ENCODE assay signal across 20 cellular contexts in the genomic region with DNA sequence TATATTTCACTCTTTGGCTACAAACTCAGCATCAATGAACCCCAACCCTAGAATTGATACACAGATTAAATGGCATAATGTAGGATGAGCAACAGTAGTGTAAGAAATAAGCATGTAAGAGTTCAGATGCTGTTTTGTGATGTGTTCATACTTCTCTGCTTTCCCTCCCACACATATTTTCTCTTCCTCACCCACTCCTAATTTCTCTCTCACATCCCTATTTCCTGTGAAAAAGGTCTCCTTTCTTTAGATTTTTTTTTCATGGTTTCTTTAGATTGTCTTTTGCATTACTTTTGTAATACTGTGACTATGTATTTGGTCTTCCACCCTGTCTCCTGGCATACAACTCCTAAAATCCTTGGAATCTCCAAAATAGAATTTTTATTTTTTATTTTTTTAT. TPM values are rescaled to one million over a fixed set of nuclear protein-coding genes. Genes with fewer than 3 reads are reported as not detected.
DNase-seq lines count a peak whose midpoint lies in the region; ATAC-seq and TF ChIP-seq lines count a peak whose summit lies in the region.
"Had no signal": no experiment of that assay in that cellular context is flagged by ENCODE, and none has a peak within 500 bp of the region (broad histone marks: within the 10 kb centered on the region; RNA-seq: fewer than 3 reads in every experiment).

No MANE protein-coding gene starts in this region.

- H3K27ac ChIP-seq in SK-N-MC (peak overlapping the region; percentile 90), uterus (peak overlapping the region; percentile 44 to 47)
- no peak overlapping the region for H3K27ac ChIP-seq in naive thymus-derived CD4-positive, alpha-beta T cell (ENCODE audit: low read depth, low read length)

- peaks cover 5% of the 10 kb centered on the region for H3K36me3 Mint-ChIP-seq in stimulated activated naive CD8-positive, alpha-beta T cell treated with anti-CD3 and anti-CD28 coated beads, Interleukin-15, Interleukin-2, amounts not matched to agents 100 ng/mL and 50 ng/mL, for 24 hours (ENCODE audit: low read depth)
- peaks cover 0 to 3% (median 0%) of the 10 kb centered on the region in 5 donors for H3K36me3 Mint-ChIP-seq in naive thymus-derived CD4-positive, alpha-beta T cell
- H3K36me3 Mint-ChIP-seq: stimulated activated effector memory CD8-positive, alpha-beta T cell treated with anti-CD3 and anti-CD28 coated beads, Interleukin-12 subunit alpha, Interleukin-12 subunit beta, amount 100 ng/mL, for 72 hours had no signal

- CTCF ChIA-PET in naive thymus-derived CD4-positive, alpha-beta T cell (lab: Charles Lee): no interaction called here

- H3K4me1 Mint-ChIP-seq in stimulated activated naive CD8-positive, alpha-beta T cell treated with anti-CD3 and anti-CD28 coated beads, Interleukin-15, Interleukin-2, amounts not matched to agents 100 ng/mL and 50 ng/mL, for 24 hours (ENCODE audit: low read depth): peaks cover 94% of the 10 kb centered on the region
- H3K4me1 Mint-ChIP-seq in stimulated activated naive CD8-positive, alpha-beta T cell treated with anti-CD3 and anti-CD28 coated beads, Interleukin-15, amount 100 ng/mL, for 72 hours: peaks cover 82% of the 10 kb centered on the region
- H3K4me1 Mint-ChIP-seq in naive thymus-derived CD4-positive, alpha-beta T cell: peaks cover 53 to 97% (median 94%) of the 10 kb centered on the region in 7 donors

- H3K27ac Mint-ChIP-seq in stimulated activated naive CD8-positive, alpha-beta T cell treated with anti-CD3 and anti-CD28 coated beads, Interleukin-15, Interleukin-2, amounts not matched to agents 100 ng/mL and 50 ng/mL, for 24 hours: peak overlapping the region; percentile 12
- H3K27ac Mint-ChIP-seq in stimulated activated naive CD8-positive, alpha-beta T cell treated with anti-CD3 and anti-CD28 coated beads, Interleukin-15, amount 100 ng/mL, for 72 hours: peak overlapping the region in 1 of 2 donors; percentile 15
- peak overlapping the region in 7 of 9 donors; percentile 2 to 72 (median 36) for H3K27ac Mint-ChIP-seq in naive thymus-derived CD4-positive, alpha-beta T cell
- H3K27ac Mint-ChIP-seq: stimulated activated effector memory CD8-positive, alpha-beta T cell treated with anti-CD3 and anti-CD28 coated beads, Interleukin-12 subunit alpha, Interleukin-12 subunit beta, amount 100 ng/mL, for 72 hours had no signal

- H3K4me1 ChIP-seq in naive thymus-derived CD4-positive, alpha-beta T cell (ENCODE audit: control insufficient read depth in 2 of 2, insufficient read depth in 2 of 2, low read length in 2 of 2): peaks cover 28 to 41% of the 10 kb centered on the region in 2 donors
- H3K4me1 ChIP-seq in uterus: peaks cover 29 to 39% of the 10 kb centered on the region in 2 donors

- no peak for DNase-seq in stimulated activated naive CD8-positive, alpha-beta T cell treated with anti-CD3 and anti-CD28 coated beads, Interleukin-15, amount 100 ng/mL, for 72 hours
- DNase-seq in SK-N-MC (ENCODE audit: low read depth, low spot score) (no peak), uterus (no peak), NCI-H2107 (lab: John Stamatoyannopoulos, UW) (no peak), COLO829 (ENCODE audit: low spot score) (no peak), NCI-H1417 treated with DMSO at 0.1 percent for 48 hours (lab: John Stamatoyannopoulos, UW) (no peak)
- no peak for DNase-seq in naive thymus-derived CD4-positive, alpha-beta T cell
- DNase-seq: activated gamma-delta T cell, amniotic stem cell, COR-L47, DMS79 treated with DMSO at 0.1 percent for 48 hours, dorsolateral prefrontal cortex, H9, NCI-H1694, NCI-H748 treated with DMSO at 0.1 percent for 48 hours, right lobe of liver had no signal

- no peak overlapping the region for H3K4me3 Mint-ChIP-seq in stimulated activated naive CD8-positive, alpha-beta T cell treated with anti-CD3 and anti-CD28 coated beads, Interleukin-15, Interleukin-2, amounts not matched to agents 100 ng/mL and 50 ng/mL, for 24 hours
- H3K4me3 Mint-ChIP-seq in stimulated activated naive CD8-positive, alpha-beta T cell treated with anti-CD3 and anti-CD28 coated beads, Interleukin-15, amount 100 ng/mL, for 72 hours: peak overlapping the region in 1 of 2 donors; percentile 15
- H3K4me3 Mint-ChIP-seq in naive thymus-derived CD4-positive, alpha-beta T cell: peak overlapping the region in 6 of 10 donors; percentile 15 to 49 (median 30)
- H3K4me3 Mint-ChIP-seq: H9; stimulated activated effector memory CD8-positive, alpha-beta T cell treated with anti-CD3 and anti-CD28 coated beads, Interleukin-12 subunit alpha, Interleukin-12 subunit beta, amount 100 ng/mL, for 72 hours had no signal

- no peaks in the 10 kb centered on the region for H3K9me3 Mint-ChIP-seq in stimulated activated naive CD8-positive, alpha-beta T cell treated with anti-CD3 and anti-CD28 coated beads, Interleukin-15, Interleukin-2, amounts not matched to agents 100 ng/mL and 50 ng/mL, for 24 hours
- no peaks in the 10 kb centered on the region for H3K9me3 Mint-ChIP-seq in stimulated activated naive CD8-positive, alpha-beta T cell treated with anti-CD3 and anti-CD28 coated beads, Interleukin-15, amount 100 ng/mL, for 72 hours
- H3K9me3 Mint-ChIP-seq in naive thymus-derived CD4-positive, alpha-beta T cell: no peaks in the 10 kb centered on the region
- H3K9me3 Mint-ChIP-seq: H9; stimulated activated effector memory CD8-positive, alpha-beta T cell treated with anti-CD3 and anti-CD28 coated beads, Interleukin-12 subunit alpha, Interleukin-12 subunit beta, amount 100 ng/mL, for 72 hours had no signal

- H3K27me3 Mint-ChIP-seq in stimulated activated naive CD8-positive, alpha-beta T cell treated with anti-CD3 and anti-CD28 coated beads, Interleukin-15, Interleukin-2, amounts not matched to agents 100 ng/mL and 50 ng/mL, for 24 hours: no peaks in the 10 kb centered on the region
- no peaks in the 10 kb centered on the region for H3K27me3 Mint-ChIP-seq in stimulated activated naive CD8-positive, alpha-beta T cell treated with anti-CD3 and anti-CD28 coated beads, Interleukin-15, amount 100 ng/mL, for 72 hours
- no peaks in the 10 kb centered on the region for H3K27me3 Mint-ChIP-seq in naive thymus-derived CD4-positive, alpha-beta T cell

- intact Hi-C loops in naive thymus-derived CD4-positive, alpha-beta T cell (cut with micrococcal nuclease): no loop called here
- intact Hi-C loops in uterus (cut with DNase I; ENCODE audit: low total_unique reads): no loop called here

- POLR2A ChIA-PET in naive thymus-derived CD4-positive, alpha-beta T cell (lab: Charles Lee): no interaction called here

- no peaks in the 10 kb centered on the region for H3K27me3 ChIP-seq in naive thymus-derived CD4-positive, alpha-beta T cell (ENCODE audit: control insufficient read depth in 2 of 2, insufficient read depth in 2 of 2, low read length in 2 of 2)
- H3K27me3 ChIP-seq in uterus: no peaks in the 10 kb centered on the region
- H3K27me3 ChIP-seq: dorsolateral prefrontal cortex, right lobe of liver, tibial nerve had no signal

- H3K36me3 ChIP-seq in SK-N-MC (ENCODE audit: insufficient read depth, low read length) (no peaks in the 10 kb centered on the region), uterus (no peaks in the 10 kb centered on the region)
- peaks cover 0 to 8% (median 5%) of the 10 kb centered on the region in 3 experiments for H3K36me3 ChIP-seq in naive thymus-derived CD4-positive, alpha-beta T cell (ENCODE audit: control insufficient read depth in 2 of 3, insufficient read depth in 3 of 3, low read length in 3 of 3)
- H3K36me3 ChIP-seq: right lobe of liver had no signal

- H3K9me3 ChIP-seq in SK-N-MC (ENCODE audit: low read depth, low read length): no peaks in the 10 kb centered on the region
- H3K9me3 ChIP-seq in naive thymus-derived CD4-positive, alpha-beta T cell (ENCODE audit: control insufficient read depth in 2 of 3, low read length in 3 of 3): no peaks in the 10 kb centered on the region
- no peaks in the 10 kb centered on the region for H3K9me3 ChIP-seq in uterus
- H3K9me3 ChIP-seq: right lobe of liver, tibial nerve had no signal

- H3K4me3 ChIP-seq in SK-N-MC (no peak overlapping the region), uterus (no peak overlapping the region)
- no peak overlapping the region for H3K4me3 ChIP-seq in naive thymus-derived CD4-positive, alpha-beta T cell (ENCODE audit: low read length)
- H3K4me3 ChIP-seq: dorsolateral prefrontal cortex, right lobe of liver, tibial nerve had no signal

- no peak overlapping the region for H3K9ac ChIP-seq in SK-N-MC (ENCODE audit: insufficient read length)

- TF ChIP-seq POLR2A in uterus (IDR thresholded peaks at IDR 0.05): no peak

- no peak for ATAC-seq in stimulated activated naive CD8-positive, alpha-beta T cell treated with anti-CD3 and anti-CD28 coated beads, Interleukin-15, amount 100 ng/mL, for 72 hours
- ATAC-seq in naive thymus-derived CD4-positive, alpha-beta T cell: no peak
- ATAC-seq: HepG2; right lobe of liver; stimulated activated effector memory CD8-positive, alpha-beta T cell treated with anti-CD3 and anti-CD28 coated beads, Interleukin-12 subunit alpha, Interleukin-12 subunit beta, amount 100 ng/mL, for 72 hours had no signal

- TF ChIP-seq CTCF in uterus (IDR thresholded peaks at IDR 0.05): no peak

RNA-seq across cellular contexts. Expression of a gene that starts 21.7 kb away (rescaled TPM):
- 100 to 1,000 TPM in 4 of 5 experiments, 10 to 100 TPM in 1; 73.6 to 194 (median 137) TPM for total RNA-seq in naive thymus-derived CD4-positive, alpha-beta T cell
- 10 to 100 TPM; 10.5 to 15.6 TPM for polyA plus RNA-seq in naive thymus-derived CD4-positive, alpha-beta T cell
- total RNA-seq in uterus: 100 to 1,000 TPM in 1 of 4 donors, 10 to 100 TPM in 3; 58.5 to 146 (median 65.6) TPM
